In genomic region chr17:64507418-64507766, GRCh38 we compare ENCODE assay signal across 8 cellular contexts. TPM values are rescaled to one million over a fixed set of nuclear protein-coding genes. Genes with fewer than 3 reads are reported as not detected.
DNase-seq lines count a peak whose midpoint lies in the region; ATAC-seq and TF ChIP-seq lines count a peak whose summit lies in the region.

No MANE protein-coding gene starts in this region.

- DNase-seq in activated CD4-positive, alpha-beta T cell treated with anti-CD3 and anti-CD28 coated beads for 36 hours, result peak; percentile 60
- DNase-seq in activated CD4-positive, alpha-beta T cell treated with anti-CD3 and anti-CD28 coated beads for 1 hour, result no peak
- DNase-seq in NCI-H146 treated with DMSO at 0.1 percent for 48 hours (lab: John Stamatoyannopoulos, UW; ENCODE audit: unreplicated experiment) (peak; percentile 71), SW480 (ENCODE audit: low spot score) (peak; percentile 85), choroid plexus epithelial cell (ENCODE audit: low read depth) (peak; percentile 87)
- peak; percentile 20 for DNase-seq in stimulated activated naive B cell treated with anti-CD40 and anti-IgM and Interleukin-4, amounts not matched to agents 10 μg/mL and 1 μg/mL and 100 μg/mL, for 72 hours

- no peaks in the 10 kb centered on the region for H3K9me3 Mint-ChIP-seq in activated CD4-positive, alpha-beta T cell treated with anti-CD3 and anti-CD28 coated beads for 36 hours (ENCODE audit: low read depth)
- H3K9me3 Mint-ChIP-seq in stimulated activated naive B cell treated with anti-CD40 and anti-IgM and Interleukin-4, amounts not matched to agents 10 μg/mL and 1 μg/mL and 100 μg/mL, for 72 hours, result no peaks in the 10 kb centered on the region

- peak overlapping the region; percentile 99 for H3K27ac ChIP-seq in layer of hippocampus (ENCODE audit: low read depth, low read length)

- peak; percentile 61 for TF ChIP-seq CTCF in choroid plexus epithelial cell (conservative IDR thresholded peaks at IDR 0.05; ENCODE audit: low read depth, low read length)

- intact Hi-C loops in activated CD4-positive, alpha-beta T cell treated with anti-CD3 and anti-CD28 coated beads for 36 hours (cut with DNase I, micrococcal nuclease), result loop anchor here (1.0 to 5.0 kb wide), 4 partner anchors 87 to 805 kb away; partner anchors contain the start of gene STRADA (in 1 of the 2)

- CTCF ChIA-PET in activated CD4-positive, alpha-beta T cell treated with anti-CD3 and anti-CD28 coated beads for 36 hours (lab: Charles Lee), result interaction anchor here (1.0 to 3.6 kb wide), 6 partner anchors 9 to 149 kb away, joined by 3 to 26 read pairs (median 4); no protein-coding TSS in a partner anchor

- H3K4me3 ChIP-seq in choroid plexus epithelial cell (ENCODE audit: low read depth, low read length), result peak overlapping the region; percentile 100

- H3K4me1 Mint-ChIP-seq in activated CD4-positive, alpha-beta T cell treated with anti-CD3 and anti-CD28 coated beads for 36 hours, result peaks cover 45% of the 10 kb centered on the region
- H3K4me1 Mint-ChIP-seq in stimulated activated naive B cell treated with anti-CD40 and anti-IgM and Interleukin-4, amounts not matched to agents 10 μg/mL and 1 μg/mL and 100 μg/mL, for 72 hours, result peaks cover 27 to 32% of the 10 kb centered on the region in 2 donors

- peaks cover 56% of the 10 kb centered on the region for H3K36me3 Mint-ChIP-seq in activated CD4-positive, alpha-beta T cell treated with anti-CD3 and anti-CD28 coated beads for 36 hours (ENCODE audit: low read depth)
- H3K36me3 Mint-ChIP-seq in stimulated activated naive B cell treated with anti-CD40 and anti-IgM and Interleukin-4, amounts not matched to agents 10 μg/mL and 1 μg/mL and 100 μg/mL, for 72 hours, result peaks cover 45 to 53% of the 10 kb centered on the region in 2 donors

- peak; percentile 28 for ATAC-seq in activated CD4-positive, alpha-beta T cell treated with anti-CD3 and anti-CD28 coated beads for 36 hours
- ATAC-seq in HG02852 (IDR thresholded peaks at IDR 0.05; ENCODE audit: unreplicated experiment), result peak; percentile 20
- peak; percentile 33 to 42 for ATAC-seq in stimulated activated naive B cell treated with anti-CD40 and anti-IgM and Interleukin-4, amounts not matched to agents 10 μg/mL and 1 μg/mL and 100 μg/mL, for 72 hours (replicated peaks)

- POLR2A ChIA-PET in activated CD4-positive, alpha-beta T cell treated with anti-CD3 and anti-CD28 coated beads for 36 hours (lab: Charles Lee), result interaction anchor here (0.5 to 3.9 kb wide), 13 partner anchors 8 to 574 kb away, joined by 3 to 111 read pairs (median 4); partner anchors contain the start of genes POLG2 and SMURF2

- peak overlapping the region; percentile 100 for H3K27ac Mint-ChIP-seq in activated CD4-positive, alpha-beta T cell treated with anti-CD3 and anti-CD28 coated beads for 36 hours
- H3K27ac Mint-ChIP-seq in stimulated activated naive B cell treated with anti-CD40 and anti-IgM and Interleukin-4, amounts not matched to agents 10 μg/mL and 1 μg/mL and 100 μg/mL, for 72 hours, result peak overlapping the region; percentile 100

- H3K27me3 ChIP-seq in layer of hippocampus (ENCODE audit: control insufficient read depth, insufficient read depth, low read length), result no peaks in the 10 kb centered on the region

- no peaks in the 10 kb centered on the region for H3K27me3 Mint-ChIP-seq in activated CD4-positive, alpha-beta T cell treated with anti-CD3 and anti-CD28 coated beads for 36 hours
- H3K27me3 Mint-ChIP-seq in stimulated activated naive B cell treated with anti-CD40 and anti-IgM and Interleukin-4, amounts not matched to agents 10 μg/mL and 1 μg/mL and 100 μg/mL, for 72 hours, result no peaks in the 10 kb centered on the region

- peak overlapping the region; percentile 100 for H3K4me3 Mint-ChIP-seq in activated CD4-positive, alpha-beta T cell treated with anti-CD3 and anti-CD28 coated beads for 36 hours
- peak overlapping the region; percentile 97 to 98 for H3K4me3 Mint-ChIP-seq in stimulated activated naive B cell treated with anti-CD40 and anti-IgM and Interleukin-4, amounts not matched to agents 10 μg/mL and 1 μg/mL and 100 μg/mL, for 72 hours

RNA-seq across cellular contexts. Expression of gene CEP95, which starts 0.6 kb away (rescaled TPM):
- 10 to 100 TPM; 40.5 to 42.8 TPM for total RNA-seq in activated CD4-positive, alpha-beta T cell treated with anti-CD3 and anti-CD28 coated beads for 36 hours

RNA-seq across cellular contexts. Expression of gene DDX5, which starts 1.3 kb away (rescaled TPM):
- total RNA-seq in activated CD4-positive, alpha-beta T cell treated with anti-CD3 and anti-CD28 coated beads for 36 hours, result 100 to 1,000 TPM; 575 TPM

RNA-seq across cellular contexts. Expression of gene POLG2, which starts 10.5 kb away (rescaled TPM):
- 10 to 100 TPM; 26.9 to 30.2 TPM for total RNA-seq in activated CD4-positive, alpha-beta T cell treated with anti-CD3 and anti-CD28 coated beads for 36 hours

RNA-seq across cellular contexts. Expression of gene MILR1, which starts 58.5 kb away (rescaled TPM):
- total RNA-seq in activated CD4-positive, alpha-beta T cell treated with anti-CD3 and anti-CD28 coated beads for 36 hours, result under 1 TPM in 1 of 2 experiments, not detected in 1; 0.30 TPM
